23 cellular contexts compared by ENCODE assay signal in genomic region chr2:24452499-24452878, GRCh38. TPM values are rescaled to one million over a fixed set of nuclear protein-coding genes. Genes with fewer than 3 reads are reported as not detected.
DNase-seq lines count a peak whose midpoint lies in the region; ATAC-seq and TF ChIP-seq lines count a peak whose summit lies in the region.
"Had no signal": no experiment of that assay in that cellular context is flagged by ENCODE, and none has a peak within 500 bp of the region (broad histone marks: within the 10 kb centered on the region; RNA-seq: fewer than 3 reads in every experiment).

No MANE protein-coding gene starts in this region.

- no peak for TF ChIP-seq POLR2A in breast epithelium (IDR thresholded peaks at IDR 0.05)

- H3K27ac Mint-ChIP-seq in brain (peak overlapping the region in 3 of 5 experiments; percentile 39 to 97 (median 52)), type B pancreatic cell (no peak overlapping the region)
- H3K27ac Mint-ChIP-seq: activated B cell treated with CpG ODN at 0.5 μM for 24 hours; activated CD4-positive, alpha-beta memory T cell treated with anti-CD3 and anti-CD28 coated beads, Interleukin-2, amount 10 ng/mL, durations not matched to agents 7 days and 5 days; GM23338 had no signal

- WGBS in mammary epithelial cell (ENCODE audit: low coverage, missing lambda C conversion rate) = 94% methylated on average over 4 of the region's 4 CpGs
- 61% methylated on average over 4 of the region's 4 CpGs for WGBS in right cardiac atrium

- H3K4me1 ChIP-seq in breast epithelium (peaks cover 0 to 4% of the 10 kb centered on the region in 2 donors), mammary epithelial cell (ENCODE audit: insufficient read depth, low read length) (peaks cover 17% of the 10 kb centered on the region), right cardiac atrium (ENCODE audit: control insufficient read depth, insufficient read depth, low read length) (peaks cover 2% of the 10 kb centered on the region), subcutaneous abdominal adipose tissue (ENCODE audit: control insufficient read depth in 5 of 5, insufficient read depth in 5 of 5, low read length in 5 of 5) (peaks cover 0 to 28% (median 16%) of the 10 kb centered on the region in 5 donors)
- H3K4me1 ChIP-seq: foreskin keratinocyte had no signal

- H3K4me1 Mint-ChIP-seq in brain = peaks cover 38% of the 10 kb centered on the region
- peaks cover 7% of the 10 kb centered on the region for H3K4me1 Mint-ChIP-seq in type B pancreatic cell (ENCODE audit: unreplicated experiment)
- H3K4me1 Mint-ChIP-seq: activated B cell treated with CpG ODN at 0.5 μM for 24 hours had no signal

- intact Hi-C loops in breast epithelium (cut with DNase I; ENCODE audit: low total_unique reads) = no loop called here
- intact Hi-C loops in mammary epithelial cell (cut with micrococcal nuclease) = no loop called here
- intact Hi-C loops in right cardiac atrium (cut with DNase I) = no loop called here

- H3K9ac ChIP-seq in mammary epithelial cell (ENCODE audit: insufficient read depth, low read length) (no peak overlapping the region), subcutaneous abdominal adipose tissue (ENCODE audit: low read length in 5 of 5) (no peak overlapping the region)

- H2AFZ ChIP-seq in mammary epithelial cell (ENCODE audit: low read depth, low read length) = no peak overlapping the region
- H2AFZ ChIP-seq: GM23338 had no signal

- no peaks in the 10 kb centered on the region for H3K79me2 ChIP-seq in mammary epithelial cell (ENCODE audit: insufficient read depth, low read length)

- DNase-seq in breast epithelium (ENCODE audit: low spot score in 2 of 2) (no peak), mammary epithelial cell (no peak), right cardiac atrium (peak in 1 of 3 donors; percentile 52), Kasumi-1 (lab: John Stamatoyannopoulos, UW) (no peak), DMS153 (lab: John Stamatoyannopoulos, UW) (no peak), type B pancreatic cell (ENCODE audit: extremely low spot score, unreplicated experiment) (no peak)
- DNase-seq: activated B cell treated with CpG ODN at 0.5 μM for 24 hours; activated CD4-positive, alpha-beta memory T cell treated with anti-CD3 and anti-CD28 coated beads, Interleukin-2, amount 10 ng/mL, durations not matched to agents 7 days and 5 days; activated gamma-delta T cell treated with Interleukin-2 at 50 U/mL for 16 hours; activated T-cell treated with anti-CD3 and anti-CD28 coated beads for 4 hours; dermis blood vessel endothelial cell; foreskin keratinocyte; IMR-90; NCI-H1436; NCI-H510A treated with DMSO at 0.1 percent for 48 hours; occipital lobe; stimulated activated CD8-positive, alpha-beta memory T cell treated with anti-CD3 and anti-CD28 coated beads, Interleukin-4, amount 100 ng/mL, for 48 hours; T-helper 9 cell; upper lobe of right lung had no signal

- ATAC-seq in right cardiac atrium = peak; percentile 36 to 60
- ATAC-seq: foreskin keratinocyte, GM23338, upper lobe of right lung had no signal

- peaks cover 0 to 5% of the 10 kb centered on the region in 2 donors for H3K9me3 ChIP-seq in breast epithelium
- no peaks in the 10 kb centered on the region for H3K9me3 ChIP-seq in mammary epithelial cell (replicated peaks; ENCODE audit: insufficient read depth, low read length)
- H3K9me3 ChIP-seq in right cardiac atrium (ENCODE audit: control insufficient read depth, low read length) = no peaks in the 10 kb centered on the region
- peaks cover 0 to 11% (median 5%) of the 10 kb centered on the region in 5 donors for H3K9me3 ChIP-seq in subcutaneous abdominal adipose tissue (ENCODE audit: control insufficient read depth in 5 of 5, low read length in 5 of 5)
- H3K9me3 ChIP-seq: upper lobe of right lung had no signal

- no peak overlapping the region for H3K4me2 ChIP-seq in mammary epithelial cell (ENCODE audit: insufficient read depth, low read depth, low read length)
- H3K4me2 ChIP-seq: GM23338 had no signal

- CTCF ChIA-PET in mammary epithelial cell (lab: Charles Lee; ENCODE audit: low non-redundant PET) = no interaction called here

- H3K9me3 Mint-ChIP-seq in brain (peaks cover 19 to 35% (median 26%) of the 10 kb centered on the region in 5 experiments), type B pancreatic cell (no peaks in the 10 kb centered on the region)

- TF ChIP-seq CTCF in breast epithelium (IDR thresholded peaks at IDR 0.05) = no peak
- TF ChIP-seq CTCF in mammary epithelial cell (conservative IDR thresholded peaks at IDR 0.05 in 1 of 2, IDR thresholded peaks at IDR 0.05 in 1 of 2; ENCODE audit: extremely low read depth in 1 of 2, insufficient read depth in 1 of 2, low read depth in 1 of 2, low read length in 2 of 2) = no peak
- TF ChIP-seq CTCF in brain (conservative IDR thresholded peaks at IDR 0.05) = no peak
- TF ChIP-seq CTCF in type B pancreatic cell (conservative IDR thresholded peaks at IDR 0.05) = no peak

- H3K36me3 ChIP-seq in breast epithelium (no peaks in the 10 kb centered on the region), mammary epithelial cell (ENCODE audit: insufficient read depth, low read length) (no peaks in the 10 kb centered on the region), subcutaneous abdominal adipose tissue (ENCODE audit: control insufficient read depth in 5 of 5, insufficient read depth in 5 of 5, low read length in 5 of 5) (no peaks in the 10 kb centered on the region)
- H3K36me3 ChIP-seq: upper lobe of right lung had no signal

- no TSS peak for BruUV-seq in mammary epithelial cell (replicated peaks; lab: Mats Ljungman, UMichigan)

- H3K27ac ChIP-seq in breast epithelium (peak overlapping the region; percentile 2 to 35), mammary epithelial cell (ENCODE audit: insufficient read depth, low read depth, low read length) (no peak overlapping the region), right cardiac atrium (ENCODE audit: low read length) (no peak overlapping the region), subcutaneous abdominal adipose tissue (ENCODE audit: low read depth, low read length) (no peak overlapping the region)
- H3K27ac ChIP-seq: foreskin keratinocyte, upper lobe of right lung had no signal

- H3K27me3 Mint-ChIP-seq in brain (peaks cover 4% of the 10 kb centered on the region), type B pancreatic cell (peaks cover 9% of the 10 kb centered on the region)

- in situ Hi-C loops in mammary epithelial cell (cut with MboI; ENCODE audit: low sequenced_read_pairs in 2 of 2) = no loop called here

- no peaks in the 10 kb centered on the region for H4K20me1 ChIP-seq in mammary epithelial cell (ENCODE audit: insufficient read depth, low read length)

- H3K36me3 Mint-ChIP-seq in brain (peaks cover 9% of the 10 kb centered on the region), type B pancreatic cell (no peaks in the 10 kb centered on the region)

- H3K27me3 ChIP-seq in breast epithelium (no peaks in the 10 kb centered on the region), mammary epithelial cell (ENCODE audit: insufficient read depth, low read length) (no peaks in the 10 kb centered on the region), right cardiac atrium (ENCODE audit: control insufficient read depth, insufficient read depth) (no peaks in the 10 kb centered on the region), subcutaneous abdominal adipose tissue (ENCODE audit: control insufficient read depth in 5 of 5, insufficient read depth in 4 of 5, low read length in 5 of 5) (no peaks in the 10 kb centered on the region)
- H3K27me3 ChIP-seq: upper lobe of right lung had no signal

- dilution Hi-C loops in mammary epithelial cell (cut with HindIII; ENCODE audit: low sequenced_read_pairs) = no loop called here

- H3K4me3 Mint-ChIP-seq in brain (no peak overlapping the region), type B pancreatic cell (no peak overlapping the region)
- H3K4me3 Mint-ChIP-seq: activated B cell treated with CpG ODN at 0.5 μM for 24 hours; activated CD4-positive, alpha-beta memory T cell treated with anti-CD3 and anti-CD28 coated beads, Interleukin-2, amount 10 ng/mL, durations not matched to agents 7 days and 5 days; GM23338 had no signal

- H3K4me3 ChIP-seq in breast epithelium (peak overlapping the region in 1 of 3 donors; percentile 46), mammary epithelial cell (replicated peaks in 1 of 3; ENCODE audit: insufficient read depth in 1 of 3, low read depth in 2 of 3, low read length in 3 of 3) (no peak overlapping the region), right cardiac atrium (ENCODE audit: low read length) (no peak overlapping the region), subcutaneous abdominal adipose tissue (ENCODE audit: low read depth in 1 of 5, low read length in 5 of 5) (peak overlapping the region in 3 of 5 donors; percentile 5 to 44 (median 16))
- H3K4me3 ChIP-seq: GM23338, lung, upper lobe of right lung had no signal

RNA-seq across cellular contexts. Expression of gene NCOA1, which starts 38.6 kb away (rescaled TPM):
- total RNA-seq in breast epithelium (10 to 100 TPM; 66.4 to 83.4 (median 69.2) TPM), mammary epithelial cell (10 to 100 TPM; 10.9 to 13.2 TPM), right cardiac atrium (10 to 100 TPM; 31.8 to 37.1 (median 35.2) TPM), type B pancreatic cell (ENCODE audit: low replicate concordance) (18.1 and 23.8 TPM in 2 replicates)
- polyA plus RNA-seq in mammary epithelial cell (4.0 TPM), brain (ENCODE audit: insufficient read depth, low read depth, low replicate concordance) (37.4 TPM), right cardiac atrium (11.8 TPM)
- 22.8 TPM for polyA minus RNA-seq in mammary epithelial cell

Comparison
In these comparisons a context has a peak if more than half of its experiments do, and no peak if none do; other contexts are left out.
1. H3K27ac ChIP-seq: peak in breast epithelium (2 of 2); none in mammary epithelial cell (single experiment), right cardiac atrium (single experiment) and subcutaneous abdominal adipose tissue (single experiment).
2. H3K4me3 ChIP-seq: peak in subcutaneous abdominal adipose tissue (3 of 5); none in mammary epithelial cell (0 of 3) and right cardiac atrium (single experiment).